ENCODE assay signal across 8 cellular contexts in the genomic region with DNA sequence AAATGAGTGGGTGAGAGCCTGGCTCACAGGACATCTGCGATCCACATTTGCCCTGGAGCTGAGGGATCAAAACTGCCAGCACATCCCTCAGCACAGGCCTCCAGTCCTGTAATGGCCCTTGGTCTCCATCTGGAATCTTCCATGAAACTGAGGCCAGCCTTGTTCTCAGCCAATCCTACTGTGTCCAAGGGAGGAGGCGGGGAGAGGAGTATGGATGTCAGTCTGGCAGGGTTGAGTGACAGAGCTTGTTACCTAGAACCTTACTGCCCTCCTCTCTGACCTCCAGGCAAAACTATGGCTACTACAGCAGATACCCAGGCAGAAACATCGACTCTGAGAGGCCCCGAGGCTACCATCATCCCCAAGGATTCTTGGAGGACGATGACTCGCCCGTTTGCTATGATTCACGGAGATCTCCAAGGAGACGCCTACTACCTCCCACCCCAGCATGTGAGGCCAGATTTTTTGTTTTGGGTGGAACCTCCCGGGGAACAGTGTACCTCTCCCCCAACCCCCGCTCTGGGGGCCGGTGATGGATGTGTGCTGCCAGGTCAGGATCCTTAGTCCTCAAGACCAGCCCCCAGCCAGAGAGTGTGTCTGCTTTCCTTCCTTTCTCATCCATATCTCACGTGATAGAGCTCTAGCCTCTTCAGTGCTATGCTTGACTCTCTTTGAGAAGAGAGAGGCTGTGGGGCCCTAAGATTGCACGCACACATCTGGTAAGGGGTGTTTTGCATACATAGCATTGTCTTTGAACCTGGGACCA. TPM values are rescaled to one million over a fixed set of nuclear protein-coding genes. Genes with fewer than 3 reads are reported as not detected.
DNase-seq lines count a peak whose midpoint lies in the region; ATAC-seq and TF ChIP-seq lines count a peak whose summit lies in the region.

No MANE protein-coding gene starts in this region.

- DNase-seq in GM04503 (ENCODE audit: low read depth): peak; percentile 80
- DNase-seq in HFFc6: peak; percentile 86
- DNase-seq in SK-MEL-5 (ENCODE audit: low read depth, low spot score): peak; percentile 23
- peak; percentile 33 for DNase-seq in left lobe of liver (ENCODE audit: low spot score)
- no peak for DNase-seq in KG1 (lab: John Stamatoyannopoulos, UW)
- DNase-seq in cerebellar cortex (ENCODE audit: low spot score): no peak
- DNase-seq in NCI-H128 (lab: John Stamatoyannopoulos, UW; ENCODE audit: unreplicated experiment): no peak

- no peaks in the 10 kb centered on the region for H3K36me3 Mint-ChIP-seq in HFFc6 (ENCODE audit: low read depth)

- H3K9me3 Mint-ChIP-seq in HFFc6: no peaks in the 10 kb centered on the region

- peak overlapping the region; percentile 59 for H3K4me3 Mint-ChIP-seq in HFFc6

- peaks cover 3% of the 10 kb centered on the region for H3K27me3 Mint-ChIP-seq in HFFc6 (ENCODE audit: insufficient read depth)

- ATAC-seq in left lobe of liver (no peak), HG03457 (IDR thresholded peaks at IDR 0.05; ENCODE audit: unreplicated experiment) (no peak)

- peaks cover 43% of the 10 kb centered on the region for H3K4me1 Mint-ChIP-seq in HFFc6 (ENCODE audit: low read depth)

- H3K27ac Mint-ChIP-seq in HFFc6: peak overlapping the region; percentile 97

- in situ Hi-C loops in SK-MEL-5 (cut with HindIII; ENCODE audit: low pct_unique_long_range_greater_than_20kb, low sequenced_read_pairs): no loop called here

- TF ChIP-seq CTCF in HFFc6 (IDR thresholded peaks at IDR 0.05): no peak

RNA-seq across cellular contexts. Expression of gene CHDH, which starts 41.3 kb away (rescaled TPM):
- not detected for total RNA-seq in HFFc6 (2021; fragmentation: NEBNext Ultra II Directional; extraction: Animal tissue kit (Norgen Biotek cat#: 25700))
- 0.03 TPM in 1 of 2 replicates, not detected in the other for total RNA-seq in SK-MEL-5 (2014; rRNA removed; shearing (Covaris generic))
- not detected in 2 replicates for polyA plus RNA-seq in SK-MEL-5 (2015; cell fraction: cytosol; rRNA removed)
- polyA plus RNA-seq in SK-MEL-5 (2015; cell fraction: nucleus; rRNA removed): not detected in 2 replicates
- 44.7 TPM for total RNA-seq in left lobe of liver

RNA-seq across cellular contexts. Expression of gene IL17RB, which starts 41.5 kb away (rescaled TPM):
- total RNA-seq in HFFc6 (2021; fragmentation: NEBNext Ultra II Directional; extraction: Animal tissue kit (Norgen Biotek cat#: 25700)): not detected
- not detected in 2 replicates for total RNA-seq in SK-MEL-5 (2014; rRNA removed; shearing (Covaris generic))
- not detected in 2 replicates for polyA plus RNA-seq in SK-MEL-5 (2015; cell fraction: cytosol; rRNA removed)
- polyA plus RNA-seq in SK-MEL-5 (2015; cell fraction: nucleus; rRNA removed): 0.34 TPM in 1 of 2 replicates, not detected in the other
- total RNA-seq in left lobe of liver: 23.2 TPM

Comparison
In these comparisons a context has a peak if more than half of its experiments do, and no peak if none do; other contexts are left out.
1. DNase-seq: peak in GM04503 (single experiment), HFFc6 (single experiment), SK-MEL-5 (single experiment) and left lobe of liver (single experiment); none in KG1 (single experiment), cerebellar cortex (single experiment) and NCI-H128 (single experiment).
2. RNA of gene CHDH, which starts 41.3 kb away (total RNA-seq): 44.7 TPM in left lobe of liver (single experiment); 0.03 TPM in SK-MEL-5 and not detected in HFFc6; every median in the first group is over 10 times any median in the second.
3. RNA of gene IL17RB, which starts 41.5 kb away (total RNA-seq): 23.2 TPM in left lobe of liver (single experiment); not detected in SK-MEL-5 and not detected in HFFc6; every median in the first group is over 10 times any median in the second.